1 cellular context compared by ENCODE assay signal in genomic region chr7:102396710-102397019, GRCh38.
TF ChIP-seq lines count a peak whose summit lies in the region.

No MANE protein-coding gene starts in this region.

TF ChIP-seq in GM12878, 131 proteins besides CTCF, POLR2A, EP300 and RAD21:
- no peak for TF ChIP-seq E2F4 (IDR thresholded peaks at IDR 0.05; ENCODE audit: low read depth, low read length)
- TF ChIP-seq RELB (IDR thresholded peaks at IDR 0.05; ENCODE audit: low read depth): 0 out of 2 replicates have a peak, but pooled peaks have one; percentile 4
- TF ChIP-seq E2F8 (IDR thresholded peaks at IDR 0.05; ENCODE audit: low read depth, partially characterized antibody): peak; percentile 1
- no peak for TF ChIP-seq PAX5 (IDR thresholded peaks at IDR 0.05; ENCODE audit: borderline replicate concordance, low read depth, low read length)
TF ChIP-seq in GM12878: peak in this region for 2.
